Comparison of ENCODE assay signal across 1 cellular context in genomic region chr2:11746807-11747459, GRCh38.
TF ChIP-seq lines count a peak whose summit lies in the region.

No MANE protein-coding gene starts in this region.

TF ChIP-seq in HepG2, 621 proteins besides CTCF, POLR2A, EP300 and RAD21 (continued from another document and continues in another):
- peak; percentile 64; the same call in 1 of the 2 replicates for TF ChIP-seq HES4 (CRISPR knock-in tag; IDR thresholded peaks at IDR 0.05; ENCODE audit: borderline replicate concordance)
- TF ChIP-seq ZNF772 (CRISPR knock-in tag; IDR thresholded peaks at IDR 0.05), result peak; percentile 63; the same call in 1 of the 2 replicates
- 0 out of 2 replicates have a peak, but pooled peaks have one; percentile 23 for TF ChIP-seq ZFYVE20 (CRISPR knock-in tag; IDR thresholded peaks at IDR 0.05; ENCODE audit: borderline replicate concordance, low read depth)
- TF ChIP-seq, protein P1, sequence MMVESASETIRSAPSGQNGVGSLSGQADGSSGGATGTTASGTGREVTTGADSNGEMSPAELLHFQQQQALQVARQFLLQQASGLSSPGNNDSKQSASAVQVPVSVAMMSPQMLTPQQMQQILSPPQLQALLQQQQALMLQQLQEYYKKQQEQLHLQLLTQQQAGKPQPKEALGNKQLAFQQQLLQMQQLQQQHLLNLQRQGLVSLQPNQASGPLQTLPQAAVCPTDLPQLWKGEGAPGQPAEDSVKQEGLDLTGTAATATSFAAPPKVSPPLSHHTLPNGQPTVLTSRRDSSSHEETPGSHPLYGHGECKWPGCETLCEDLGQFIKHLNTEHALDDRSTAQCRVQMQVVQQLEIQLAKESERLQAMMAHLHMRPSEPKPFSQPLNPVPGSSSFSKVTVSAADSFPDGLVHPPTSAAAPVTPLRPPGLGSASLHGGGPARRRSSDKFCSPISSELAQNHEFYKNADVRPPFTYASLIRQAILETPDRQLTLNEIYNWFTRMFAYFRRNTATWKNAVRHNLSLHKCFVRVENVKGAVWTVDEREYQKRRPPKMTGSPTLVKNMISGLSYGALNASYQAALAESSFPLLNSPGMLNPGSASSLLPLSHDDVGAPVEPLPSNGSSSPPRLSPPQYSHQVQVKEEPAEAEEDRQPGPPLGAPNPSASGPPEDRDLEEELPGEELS (CRISPR knock-in tag; IDR thresholded peaks at IDR 0.05), result peak; percentile 39; the same call in 1 of the 2 replicates
- TF ChIP-seq, protein P2, sequence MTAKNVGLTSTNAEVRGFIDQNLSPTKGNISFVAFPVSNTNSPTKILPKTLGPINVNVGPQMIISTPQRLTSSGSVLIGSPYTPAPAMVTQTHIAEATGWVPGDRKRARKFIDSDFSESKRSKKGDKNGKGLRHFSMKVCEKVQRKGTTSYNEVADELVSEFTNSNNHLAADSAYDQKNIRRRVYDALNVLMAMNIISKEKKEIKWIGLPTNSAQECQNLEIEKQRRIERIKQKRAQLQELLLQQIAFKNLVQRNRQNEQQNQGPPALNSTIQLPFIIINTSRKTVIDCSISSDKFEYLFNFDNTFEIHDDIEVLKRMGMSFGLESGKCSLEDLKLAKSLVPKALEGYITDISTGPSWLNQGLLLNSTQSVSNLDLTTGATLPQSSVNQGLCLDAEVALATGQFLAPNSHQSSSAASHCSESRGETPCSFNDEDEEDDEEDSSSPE (CRISPR knock-in tag; IDR thresholded peaks at IDR 0.05), result no peak
- TF ChIP-seq, protein P3, sequence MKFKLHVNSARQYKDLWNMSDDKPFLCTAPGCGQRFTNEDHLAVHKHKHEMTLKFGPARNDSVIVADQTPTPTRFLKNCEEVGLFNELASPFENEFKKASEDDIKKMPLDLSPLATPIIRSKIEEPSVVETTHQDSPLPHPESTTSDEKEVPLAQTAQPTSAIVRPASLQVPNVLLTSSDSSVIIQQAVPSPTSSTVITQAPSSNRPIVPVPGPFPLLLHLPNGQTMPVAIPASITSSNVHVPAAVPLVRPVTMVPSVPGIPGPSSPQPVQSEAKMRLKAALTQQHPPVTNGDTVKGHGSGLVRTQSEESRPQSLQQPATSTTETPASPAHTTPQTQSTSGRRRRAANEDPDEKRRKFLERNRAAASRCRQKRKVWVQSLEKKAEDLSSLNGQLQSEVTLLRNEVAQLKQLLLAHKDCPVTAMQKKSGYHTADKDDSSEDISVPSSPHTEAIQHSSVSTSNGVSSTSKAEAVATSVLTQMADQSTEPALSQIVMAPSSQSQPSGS (CRISPR knock-in tag; IDR thresholded peaks at IDR 0.05), result no peak
- TF ChIP-seq ELF3 (CRISPR knock-in tag; IDR thresholded peaks at IDR 0.05), result peak; percentile 14; the same call in 1 of the 2 replicates
- peak; percentile 30; the same call in 1 of the 2 replicates for TF ChIP-seq BCL6 (CRISPR knock-in tag; IDR thresholded peaks at IDR 0.05)
- TF ChIP-seq, protein P4, sequence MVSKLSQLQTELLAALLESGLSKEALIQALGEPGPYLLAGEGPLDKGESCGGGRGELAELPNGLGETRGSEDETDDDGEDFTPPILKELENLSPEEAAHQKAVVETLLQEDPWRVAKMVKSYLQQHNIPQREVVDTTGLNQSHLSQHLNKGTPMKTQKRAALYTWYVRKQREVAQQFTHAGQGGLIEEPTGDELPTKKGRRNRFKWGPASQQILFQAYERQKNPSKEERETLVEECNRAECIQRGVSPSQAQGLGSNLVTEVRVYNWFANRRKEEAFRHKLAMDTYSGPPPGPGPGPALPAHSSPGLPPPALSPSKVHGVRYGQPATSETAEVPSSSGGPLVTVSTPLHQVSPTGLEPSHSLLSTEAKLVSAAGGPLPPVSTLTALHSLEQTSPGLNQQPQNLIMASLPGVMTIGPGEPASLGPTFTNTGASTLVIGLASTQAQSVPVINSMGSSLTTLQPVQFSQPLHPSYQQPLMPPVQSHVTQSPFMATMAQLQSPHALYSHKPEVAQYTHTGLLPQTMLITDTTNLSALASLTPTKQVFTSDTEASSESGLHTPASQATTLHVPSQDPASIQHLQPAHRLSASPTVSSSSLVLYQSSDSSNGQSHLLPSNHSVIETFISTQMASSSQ (IDR thresholded peaks at IDR 0.05; ENCODE audit: low read depth), result no peak
- TF ChIP-seq, protein P4 (CRISPR knock-in tag; IDR thresholded peaks at IDR 0.05; ENCODE audit: borderline replicate concordance), result peak; percentile 27; the same call in 1 of the 2 replicates
- 0 out of 2 replicates have a peak, but pooled peaks have one; percentile 65 for TF ChIP-seq ZXDC (CRISPR knock-in tag; IDR thresholded peaks at IDR 0.05)
- no peak for TF ChIP-seq ELF4 (CRISPR knock-in tag; IDR thresholded peaks at IDR 0.05; ENCODE audit: borderline replicate concordance)
- TF ChIP-seq, protein P5, sequence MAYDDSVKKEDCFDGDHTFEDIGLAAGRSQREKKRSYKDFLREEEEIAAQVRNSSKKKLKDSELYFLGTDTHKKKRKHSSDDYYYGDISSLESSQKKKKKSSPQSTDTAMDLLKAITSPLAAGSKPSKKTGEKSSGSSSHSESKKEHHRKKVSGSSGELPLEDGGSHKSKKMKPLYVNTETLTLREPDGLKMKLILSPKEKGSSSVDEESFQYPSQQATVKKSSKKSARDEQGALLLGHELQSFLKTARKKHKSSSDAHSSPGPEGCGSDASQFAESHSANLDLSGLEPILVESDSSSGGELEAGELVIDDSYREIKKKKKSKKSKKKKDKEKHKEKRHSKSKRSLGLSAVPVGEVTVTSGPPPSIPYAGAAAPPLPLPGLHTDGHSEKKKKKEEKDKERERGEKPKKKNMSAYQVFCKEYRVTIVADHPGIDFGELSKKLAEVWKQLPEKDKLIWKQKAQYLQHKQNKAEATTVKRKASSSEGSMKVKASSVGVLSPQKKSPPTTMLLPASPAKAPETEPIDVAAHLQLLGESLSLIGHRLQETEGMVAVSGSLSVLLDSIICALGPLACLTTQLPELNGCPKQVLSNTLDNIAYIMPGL (CRISPR knock-in tag; IDR thresholded peaks at IDR 0.05; ENCODE audit: borderline replicate concordance in 1 of 2, low read depth in 1 of 2), result peak; percentile 10 to 22; a peak in 3 of 4 replicates
- 0 out of 2 replicates have a peak, but pooled peaks have one; percentile 48 for TF ChIP-seq MYNN (CRISPR knock-in tag; IDR thresholded peaks at IDR 0.05; ENCODE audit: low read depth)
- 0 out of 2 replicates have a peak, but pooled peaks have one; percentile 65 for TF ChIP-seq ZNF280B (CRISPR knock-in tag; IDR thresholded peaks at IDR 0.05; ENCODE audit: borderline replicate concordance)
- peak; percentile 27; the same call in 1 of the 2 replicates for TF ChIP-seq REPIN1 (CRISPR knock-in tag; IDR thresholded peaks at IDR 0.05; ENCODE audit: borderline replicate concordance, low read depth)
- TF ChIP-seq YEATS2 (CRISPR knock-in tag; IDR thresholded peaks at IDR 0.05; ENCODE audit: borderline replicate concordance), result peak; percentile 79
- TF ChIP-seq JDP2 (CRISPR knock-in tag; IDR thresholded peaks at IDR 0.05; ENCODE audit: borderline replicate concordance), result no peak
- TF ChIP-seq ZZZ3 (CRISPR knock-in tag; IDR thresholded peaks at IDR 0.05; ENCODE audit: borderline replicate concordance), result peak; percentile 50; the same call in 1 of the 2 replicates
- TF ChIP-seq, protein P6, sequence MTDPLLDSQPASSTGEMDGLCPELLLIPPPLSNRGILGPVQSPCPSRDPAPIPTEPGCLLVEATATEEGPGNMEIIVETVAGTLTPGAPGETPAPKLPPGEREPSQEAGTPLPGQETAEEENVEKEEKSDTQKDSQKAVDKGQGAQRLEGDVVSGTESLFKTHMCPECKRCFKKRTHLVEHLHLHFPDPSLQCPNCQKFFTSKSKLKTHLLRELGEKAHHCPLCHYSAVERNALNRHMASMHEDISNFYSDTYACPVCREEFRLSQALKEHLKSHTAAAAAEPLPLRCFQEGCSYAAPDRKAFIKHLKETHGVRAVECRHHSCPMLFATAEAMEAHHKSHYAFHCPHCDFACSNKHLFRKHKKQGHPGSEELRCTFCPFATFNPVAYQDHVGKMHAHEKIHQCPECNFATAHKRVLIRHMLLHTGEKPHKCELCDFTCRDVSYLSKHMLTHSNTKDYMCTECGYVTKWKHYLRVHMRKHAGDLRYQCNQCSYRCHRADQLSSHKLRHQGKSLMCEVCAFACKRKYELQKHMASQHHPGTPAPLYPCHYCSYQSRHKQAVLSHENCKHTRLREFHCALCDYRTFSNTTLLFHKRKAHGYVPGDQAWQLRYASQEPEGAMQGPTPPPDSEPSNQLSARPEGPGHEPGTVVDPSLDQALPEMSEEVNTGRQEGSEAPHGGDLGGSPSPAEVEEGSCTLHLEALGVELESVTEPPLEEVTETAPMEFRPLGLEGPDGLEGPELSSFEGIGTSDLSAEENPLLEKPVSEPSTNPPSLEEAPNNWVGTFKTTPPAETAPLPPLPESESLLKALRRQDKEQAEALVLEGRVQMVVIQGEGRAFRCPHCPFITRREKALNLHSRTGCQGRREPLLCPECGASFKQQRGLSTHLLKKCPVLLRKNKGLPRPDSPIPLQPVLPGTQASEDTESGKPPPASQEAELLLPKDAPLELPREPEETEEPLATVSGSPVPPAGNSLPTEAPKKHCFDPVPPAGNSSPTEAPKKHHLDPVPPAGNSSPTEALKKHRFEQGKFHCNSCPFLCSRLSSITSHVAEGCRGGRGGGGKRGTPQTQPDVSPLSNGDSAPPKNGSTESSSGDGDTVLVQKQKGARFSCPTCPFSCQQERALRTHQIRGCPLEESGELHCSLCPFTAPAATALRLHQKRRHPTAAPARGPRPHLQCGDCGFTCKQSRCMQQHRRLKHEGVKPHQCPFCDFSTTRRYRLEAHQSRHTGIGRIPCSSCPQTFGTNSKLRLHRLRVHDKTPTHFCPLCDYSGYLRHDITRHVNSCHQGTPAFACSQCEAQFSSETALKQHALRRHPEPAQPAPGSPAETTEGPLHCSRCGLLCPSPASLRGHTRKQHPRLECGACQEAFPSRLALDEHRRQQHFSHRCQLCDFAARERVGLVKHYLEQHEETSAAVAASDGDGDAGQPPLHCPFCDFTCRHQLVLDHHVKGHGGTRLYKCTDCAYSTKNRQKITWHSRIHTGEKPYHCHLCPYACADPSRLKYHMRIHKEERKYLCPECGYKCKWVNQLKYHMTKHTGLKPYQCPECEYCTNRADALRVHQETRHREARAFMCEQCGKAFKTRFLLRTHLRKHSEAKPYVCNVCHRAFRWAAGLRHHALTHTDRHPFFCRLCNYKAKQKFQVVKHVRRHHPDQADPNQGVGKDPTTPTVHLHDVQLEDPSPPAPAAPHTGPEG (CRISPR knock-in tag; IDR thresholded peaks at IDR 0.05), result peak; percentile 50; the same call in 1 of the 2 replicates
- TF ChIP-seq ZNF44 (CRISPR knock-in tag; IDR thresholded peaks at IDR 0.05), result no peak
- TF ChIP-seq EED (CRISPR knock-in tag; IDR thresholded peaks at IDR 0.05), result peak; percentile 32; the same call in 1 of the 2 replicates
- no peak for TF ChIP-seq MATR3 (CRISPR knock-in tag; IDR thresholded peaks at IDR 0.05)
- no peak for TF ChIP-seq ZNF225 (CRISPR knock-in tag; IDR thresholded peaks at IDR 0.05)
- peak; percentile 44; the same call in 1 of the 2 replicates for TF ChIP-seq ZNF768 (CRISPR knock-in tag; IDR thresholded peaks at IDR 0.05)
- TF ChIP-seq PITX1 (CRISPR knock-in tag; IDR thresholded peaks at IDR 0.05), result peak; percentile 51; the same call in 1 of the 2 replicates
